In genomic region chr11:117816151-117816741, GRCh38 we compare ENCODE assay signal across 8 cellular contexts. TPM values are rescaled to one million over a fixed set of nuclear protein-coding genes. Genes with fewer than 3 reads are reported as not detected.
DNase-seq lines count a peak whose midpoint lies in the region; ATAC-seq and TF ChIP-seq lines count a peak whose summit lies in the region.

No MANE protein-coding gene starts in this region.

- H3K4me2 ChIP-seq in neural progenitor cell = peak overlapping the region; percentile 73

- no peak for TF ChIP-seq POLR2A in erythroblast (IDR thresholded peaks at IDR 0.05; ENCODE audit: low read length)

- H3K9me3 ChIP-seq in neural progenitor cell (ENCODE audit: low read depth) = no peaks in the 10 kb centered on the region

- H3K9me3 Mint-ChIP-seq in effector memory CD8-positive, alpha-beta T cell = no peaks in the 10 kb centered on the region
- no peaks in the 10 kb centered on the region for H3K9me3 Mint-ChIP-seq in neural progenitor cell

- peaks cover 33% of the 10 kb centered on the region for H3K4me1 ChIP-seq in neural progenitor cell

- H3K4me3 ChIP-seq in neural progenitor cell = no peak overlapping the region

- peak overlapping the region; percentile 92 to 96 for H3K27ac Mint-ChIP-seq in effector memory CD8-positive, alpha-beta T cell
- peak overlapping the region; percentile 74 for H3K27ac Mint-ChIP-seq in neural progenitor cell

- DNase-seq in ELF-1 (ENCODE audit: low read depth, low spot score) (peak; percentile 98), NCI-H2227 treated with DMSO at 0.1 percent for 48 hours (lab: John Stamatoyannopoulos, UW) (peak; percentile 20), neural progenitor cell (ENCODE audit: low spot score) (peak; percentile 88), erythroblast (lab: John Stamatoyannopoulos, UW) (no peak), ureter (ENCODE audit: low spot score) (no peak), GF-D8 (lab: John Stamatoyannopoulos, UW) (no peak)
- no peak for DNase-seq in effector memory CD8-positive, alpha-beta T cell

- TF ChIP-seq CTCF in neural progenitor cell (IDR thresholded peaks at IDR 0.05) = no peak

- H3K27me3 Mint-ChIP-seq in effector memory CD8-positive, alpha-beta T cell = no peaks in the 10 kb centered on the region
- H3K27me3 Mint-ChIP-seq in neural progenitor cell (ENCODE audit: insufficient read depth, low read depth) = peaks cover 6% of the 10 kb centered on the region

- peaks cover 35 to 38% of the 10 kb centered on the region in 2 donors for H3K4me1 Mint-ChIP-seq in effector memory CD8-positive, alpha-beta T cell (ENCODE audit: low read depth in 2 of 2)
- H3K4me1 Mint-ChIP-seq in neural progenitor cell = peaks cover 61% of the 10 kb centered on the region

- H3K36me3 Mint-ChIP-seq in effector memory CD8-positive, alpha-beta T cell (ENCODE audit: insufficient read depth) = peaks cover 11% of the 10 kb centered on the region
- no peaks in the 10 kb centered on the region for H3K36me3 Mint-ChIP-seq in neural progenitor cell

- no peaks in the 10 kb centered on the region for H3K27me3 ChIP-seq in neural progenitor cell

- H3F3A ChIP-seq in neural progenitor cell (ENCODE audit: low read depth) = peaks cover 34% of the 10 kb centered on the region

- no peak for ATAC-seq in effector memory CD8-positive, alpha-beta T cell (replicated peaks)
- no peak for ATAC-seq in GM21723 (IDR thresholded peaks at IDR 0.05; ENCODE audit: unreplicated experiment)

- H4K20me1 ChIP-seq in neural progenitor cell (ENCODE audit: low read depth) = peaks cover 5% of the 10 kb centered on the region

- no peaks in the 10 kb centered on the region for H3K36me3 ChIP-seq in neural progenitor cell

- H2AFZ ChIP-seq in neural progenitor cell (replicated peaks) = no peak overlapping the region

- no peak overlapping the region for H3K27ac ChIP-seq in neural progenitor cell

- no peaks in the 10 kb centered on the region for H3K79me2 ChIP-seq in neural progenitor cell (ENCODE audit: low read depth)

- no peak overlapping the region for H3K9ac ChIP-seq in neural progenitor cell

- H3K4me3 Mint-ChIP-seq in effector memory CD8-positive, alpha-beta T cell = peak overlapping the region; percentile 69 to 75
- H3K4me3 Mint-ChIP-seq in neural progenitor cell = peak overlapping the region; percentile 31

RNA-seq across cellular contexts. Expression of gene FXYD2, which starts 8.3 kb away (rescaled TPM):
- 1.7 and 1.9 TPM in 2 replicates for total RNA-seq in neural progenitor cell (ENCODE audit: low replicate concordance)
- total RNA-seq in ureter = 1.6 TPM

RNA-seq across cellular contexts. Expression of gene DSCAML1, which starts 19.2 kb away (rescaled TPM):
- total RNA-seq in neural progenitor cell (ENCODE audit: low replicate concordance) (0.06 TPM in 2 replicates), ureter (0.81 TPM)

Comparison
In these comparisons a context has a peak if more than half of its experiments do, and no peak if none do; other contexts are left out.
1. DNase-seq: peak in ELF-1 (single experiment), NCI-H2227 treated with DMSO at 0.1 percent for 48 hours (single experiment) and neural progenitor cell (single experiment); none in effector memory CD8-positive, alpha-beta T cell (0 of 3), erythroblast (0 of 2), ureter (single experiment) and GF-D8 (single experiment).